18 cellular contexts compared by ENCODE assay signal in the genomic region with DNA sequence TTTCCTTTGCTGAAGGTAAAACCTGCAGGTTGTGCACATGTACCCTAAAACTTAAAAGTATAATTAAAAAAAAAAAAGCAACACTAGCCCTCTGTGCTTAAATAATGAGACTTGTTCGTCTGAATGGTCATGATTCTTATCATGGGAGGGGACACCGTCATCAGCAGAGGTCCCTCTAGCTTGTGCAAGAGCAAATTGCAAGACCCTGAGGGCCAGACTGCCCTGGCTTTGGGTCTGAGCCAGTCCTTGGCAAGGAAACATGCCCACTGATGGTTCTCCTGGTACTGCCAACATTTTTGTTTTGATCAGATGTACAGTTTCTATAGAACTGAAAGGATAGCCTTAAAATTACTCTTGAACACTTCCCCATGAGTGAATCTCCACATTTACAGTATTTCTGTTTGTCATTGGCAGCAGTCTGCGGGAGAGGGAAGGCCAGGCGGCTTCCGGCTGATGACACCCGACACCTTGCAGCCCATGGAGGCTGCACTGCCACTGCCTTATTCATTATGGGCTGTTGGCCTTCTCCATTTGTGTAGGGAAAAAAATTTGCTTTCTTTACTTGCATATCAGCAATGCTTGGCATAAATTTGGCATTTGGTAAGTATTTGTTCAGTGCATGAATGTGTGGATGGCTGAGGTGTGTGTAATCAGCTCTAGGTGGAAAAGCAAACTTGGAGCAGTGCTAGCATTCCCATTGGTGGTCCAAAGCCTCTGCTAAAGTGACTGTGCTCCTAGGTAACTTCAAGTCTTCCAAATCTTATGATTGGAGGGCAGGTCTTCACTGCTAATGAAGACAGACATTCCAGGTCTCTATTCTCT.
DNase-seq lines count a peak whose midpoint lies in the region; ATAC-seq and TF ChIP-seq lines count a peak whose summit lies in the region.
"Had no signal": no experiment of that assay in that cellular context is flagged by ENCODE, and none has a peak within 500 bp of the region (broad histone marks: within the 10 kb centered on the region; RNA-seq: fewer than 3 reads in every experiment).

No MANE protein-coding gene starts in this region.

- H3K4ac ChIP-seq in neuronal stem cell (ENCODE audit: low read length) = no peak overlapping the region

- H3K9me3 Mint-ChIP-seq in osteocyte (ENCODE audit: unreplicated experiment) = no peaks in the 10 kb centered on the region

- no peak overlapping the region for H2BK15ac ChIP-seq in neuronal stem cell (ENCODE audit: low read length)

- H2BK120ac ChIP-seq in neuronal stem cell (ENCODE audit: low read depth, low read length) = no peak overlapping the region

- no peak overlapping the region for H3K23ac ChIP-seq in neuronal stem cell (ENCODE audit: low read depth, low read length, poor library complexity)

- no peaks in the 10 kb centered on the region for H4K20me1 ChIP-seq in Karpas-422 (ENCODE audit: insufficient read depth, low read depth, low read length)

- H2AK5ac ChIP-seq in neuronal stem cell (ENCODE audit: low read depth, low read length) = no peak overlapping the region

- H2BK5ac ChIP-seq in neuronal stem cell (ENCODE audit: low read length) = no peak overlapping the region

- no peak overlapping the region for H3K4me3 Mint-ChIP-seq in osteocyte (ENCODE audit: unreplicated experiment)

- no peak overlapping the region for H3K18ac ChIP-seq in neuronal stem cell (ENCODE audit: low read length)

- no peak overlapping the region for H2BK12ac ChIP-seq in neuronal stem cell (ENCODE audit: low read length)

- no peaks in the 10 kb centered on the region for H3K36me3 ChIP-seq in Karpas-422 (ENCODE audit: insufficient read depth, low read length)
- H3K36me3 ChIP-seq in neuronal stem cell (replicated peaks in 1 of 2; ENCODE audit: control insufficient read depth in 2 of 2, insufficient read depth in 2 of 2, low read length in 2 of 2) = no peaks in the 10 kb centered on the region
- H3K36me3 ChIP-seq: SJSA1 had no signal

- H3K79me2 ChIP-seq in Karpas-422 (ENCODE audit: low read length) = no peaks in the 10 kb centered on the region

- no peak overlapping the region for H3K4me2 ChIP-seq in Karpas-422 (ENCODE audit: low read depth, low read length, poor library complexity, severe bottlenecking)
- H3K4me2 ChIP-seq in neuronal stem cell (ENCODE audit: insufficient read depth, low read length, poor library complexity, severe bottlenecking) = no peak overlapping the region

- no peak overlapping the region for H3K27ac ChIP-seq in Karpas-422 (ENCODE audit: low read length)
- no peak overlapping the region for H3K27ac ChIP-seq in neuronal stem cell (replicated peaks; ENCODE audit: low read length)
- H3K27ac ChIP-seq: GM23248, RWPE1, SJSA1 had no signal

- no peaks in the 10 kb centered on the region for H3K79me1 ChIP-seq in neuronal stem cell (ENCODE audit: low read depth, low read length)

- no peak overlapping the region for H3K9ac ChIP-seq in Karpas-422 (ENCODE audit: low read length)
- no peak overlapping the region for H3K9ac ChIP-seq in neuronal stem cell (ENCODE audit: low read depth, low read length, poor library complexity)
- H3K9ac ChIP-seq: GM23248 had no signal

- DNase-seq in NCI-H2107 treated with DMSO at 0.1 percent for 48 hours (lab: John Stamatoyannopoulos, UW; ENCODE audit: unreplicated experiment) (peak; percentile 36), NCI-H2107 (lab: John Stamatoyannopoulos, UW) (no peak), Karpas-422 (peak; percentile 0), NCI-H69 (lab: John Stamatoyannopoulos, UW) (peak; percentile 1), neuronal stem cell (ENCODE audit: low spot score) (no peak), osteocyte (ENCODE audit: extremely low spot score, unreplicated experiment) (no peak), GM19240 (ENCODE audit: insufficient read length, low spot score) (no peak)
- DNase-seq: C1 segment of cervical spinal cord; GM23248; MM.1S; NCI-H1930; NK-92 treated with Interleukin-12 subunit alpha and Interleukin-12 subunit beta, amount 100 ng/mL, for 24 hours; OCI-M1; SW 1271 had no signal

- ATAC-seq in GM21360 (IDR thresholded peaks at IDR 0.05; ENCODE audit: unreplicated experiment) = no peak
- ATAC-seq: HepG2 had no signal

- peaks cover 7% of the 10 kb centered on the region for H3K4me1 Mint-ChIP-seq in osteocyte (ENCODE audit: unreplicated experiment)

- H2AFZ ChIP-seq in Karpas-422 (ENCODE audit: low read length) = no peak overlapping the region
- peak overlapping the region; percentile 19 for H2AFZ ChIP-seq in neuronal stem cell (ENCODE audit: low read length)
- H2AFZ ChIP-seq: GM23248 had no signal

- WGBS in neuronal stem cell (ENCODE audit: extremely low coverage in 2 of 2, insufficient read length in 2 of 2, insufficient replicate concordance in 1 of 2), 2 donors = no CpG with 5 or more reads among the region's 6 CpGs

- no peaks in the 10 kb centered on the region for H3K36me3 Mint-ChIP-seq in osteocyte (ENCODE audit: unreplicated experiment)

- H3K27me3 Mint-ChIP-seq in osteocyte (ENCODE audit: unreplicated experiment) = peaks cover 6% of the 10 kb centered on the region

- no peak overlapping the region for H3K14ac ChIP-seq in neuronal stem cell (ENCODE audit: low read length)

- no peak for TF ChIP-seq CTCF in osteocyte (IDR thresholded peaks at IDR 0.05)

- H3K27me3 ChIP-seq in Karpas-422 (ENCODE audit: low read length) (no peaks in the 10 kb centered on the region), neuronal stem cell (ENCODE audit: control insufficient read depth in 3 of 3, insufficient read depth in 3 of 3, low read depth in 1 of 3, low read length in 3 of 3) (peaks cover 0 to 3% (median 0%) of the 10 kb centered on the region in 3 experiments)

- H3K9me3 ChIP-seq in Karpas-422 (ENCODE audit: low read length) (no peaks in the 10 kb centered on the region), neuronal stem cell (replicated peaks in 1 of 2; ENCODE audit: control insufficient read depth in 2 of 2, insufficient read depth in 1 of 2, low read depth in 1 of 2, low read length in 2 of 2) (peaks cover 0 to 2% of the 10 kb centered on the region in 2 donors)
- H3K9me3 ChIP-seq: SJSA1 had no signal

- H3K27ac Mint-ChIP-seq in osteocyte (ENCODE audit: unreplicated experiment) = no peak overlapping the region

- H4K91ac ChIP-seq in neuronal stem cell (ENCODE audit: low read depth, low read length, poor library complexity) = no peak overlapping the region

- peaks cover 25% of the 10 kb centered on the region for H3K4me1 ChIP-seq in Karpas-422 (ENCODE audit: low read length)
- peaks cover 4 to 16% of the 10 kb centered on the region in 2 donors for H3K4me1 ChIP-seq in neuronal stem cell (ENCODE audit: control insufficient read depth in 2 of 2, insufficient read depth in 1 of 2, low read depth in 1 of 2, low read length in 2 of 2)
- H3K4me1 ChIP-seq: SJSA1 had no signal

- H3K4me3 ChIP-seq in Karpas-422 (ENCODE audit: low read length) (no peak overlapping the region), neuronal stem cell (ENCODE audit: low read length in 2 of 2) (no peak overlapping the region)
- H3K4me3 ChIP-seq: GM23248, SJSA1 had no signal

- H3K9me2 ChIP-seq in Karpas-422 (replicated peaks; ENCODE audit: insufficient read depth, low read length) = no peaks in the 10 kb centered on the region

- H4K8ac ChIP-seq in neuronal stem cell (ENCODE audit: low read depth, low read length) = no peak overlapping the region

Comparison
In these comparisons a context has a peak if more than half of its experiments do, and no peak if none do; other contexts are left out.
1. DNase-seq: peak in NCI-H2107 treated with DMSO at 0.1 percent for 48 hours (single experiment), Karpas-422 (single experiment) and NCI-H69 (single experiment); none in NCI-H2107 (single experiment), neuronal stem cell (single experiment), osteocyte (single experiment) and GM19240 (single experiment).